ENCODE assay signal across 8 cellular contexts in genomic region chr10:116787893-116788665, GRCh38. TPM values are rescaled to one million over a fixed set of nuclear protein-coding genes. Genes with fewer than 3 reads are reported as not detected.
A peak's percentile ranks its signal among the peaks of the same experiment; 100 is the strongest.
DNase-seq lines count a peak whose midpoint lies in the region; ATAC-seq, FAIRE-seq and TF ChIP-seq lines count a peak whose summit lies in the region.

No MANE protein-coding gene starts in this region.

- FAIRE-seq in bronchial epithelial cell (lab: Jason Lieb, UNC) = no peak

- H3K27me3 ChIP-seq in bronchial epithelial cell (ENCODE audit: control insufficient read depth, insufficient read depth, low read length) = no peaks in the 10 kb centered on the region

- H3K36me3 ChIP-seq in bronchial epithelial cell (ENCODE audit: control insufficient read depth, insufficient read depth, low read length) = no peaks in the 10 kb centered on the region

- no peak overlapping the region for H3K4me3 ChIP-seq in bronchial epithelial cell (ENCODE audit: low read depth, low read length)

- TF ChIP-seq CTCF in WTC11 (IDR thresholded peaks at IDR 0.05) (peak; percentile 99), bronchial epithelial cell (IDR thresholded peaks at IDR 0.05; ENCODE audit: insufficient read depth, low read length, severe bottlenecking) (peak; percentile 88)

- CTCF ChIA-PET in WTC11 (lab: Charles Lee) = interaction anchor here (0.5 to 3.4 kb wide), 35 partner anchors 8 to 655 kb away, joined by 3 to 41 read pairs (median 5); partner anchors contain the start of genes ENO4 and SHTN1

- no peaks in the 10 kb centered on the region for H3K9me3 Mint-ChIP-seq in WTC11

- ATAC-seq in HG02678 (IDR thresholded peaks at IDR 0.05; ENCODE audit: unreplicated experiment) = peak; percentile 87
- ATAC-seq in WTC11 = peak; percentile 91

- H3K4me3 Mint-ChIP-seq in WTC11 = peak overlapping the region; percentile 55

- H3K4me1 Mint-ChIP-seq in WTC11 = peaks cover 10% of the 10 kb centered on the region; the same call in 1 of the 2 replicates

- DNase-seq in DMS 273 (lab: John Stamatoyannopoulos, UW; ENCODE audit: unreplicated experiment) = peak; percentile 88
- no peak for DNase-seq in DMS 273 treated with DMSO at 0.1 percent for 48 hours (lab: John Stamatoyannopoulos, UW)
- peak; percentile 3 for DNase-seq in NCI-H1436 treated with DMSO at 0.1 percent for 48 hours (lab: John Stamatoyannopoulos, UW)
- DNase-seq in WTC11 (ENCODE audit: low spot score) = peak; percentile 90
- DNase-seq in bronchial epithelial cell (ENCODE audit: low read depth) = peak; percentile 22
- DNase-seq in islet precursor cell = peak; percentile 89
- DNase-seq in stimulated activated CD4-positive, alpha-beta T cell treated with anti-CD3 and anti-CD28 coated beads, Interleukin-15, amount 100 ng/mL, for 24 hours = peak; percentile 82

- 0 out of 2 replicates have a peak, but pooled peaks cover 6% of the 10 kb centered on the region for H3K27me3 Mint-ChIP-seq in WTC11 (ENCODE audit: low read depth)

- POLR2A ChIA-PET in WTC11 (lab: Charles Lee) = interaction anchor here (1.2 to 1.4 kb wide), 2 partner anchors 107 to 118 kb away, joined by 3 read pairs; no protein-coding TSS in a partner anchor

- no peak overlapping the region for H3K27ac Mint-ChIP-seq in WTC11

- no peaks in the 10 kb centered on the region for H3K36me3 Mint-ChIP-seq in WTC11

TF ChIP-seq in WTC11, 78 proteins besides CTCF, POLR2A, EP300 and RAD21:
- TF ChIP-seq MLX (CRISPR knock-in tag; IDR thresholded peaks at IDR 0.05) (no peak), EMX1 (CRISPR knock-in tag; IDR thresholded peaks at IDR 0.05) (no peak), MYBL2 (CRISPR knock-in tag; IDR thresholded peaks at IDR 0.05) (no peak), MAX (CRISPR knock-in tag; IDR thresholded peaks at IDR 0.05) (peak; percentile 31; the same call in 1 of the 2 replicates), ATF3 (CRISPR knock-in tag; conservative IDR thresholded peaks at IDR 0.05) (no peak), SP1 (CRISPR knock-in tag; conservative IDR thresholded peaks at IDR 0.05) (peak; percentile 8; the same call in 1 of the 2 replicates)

RNA-seq across cellular contexts. Expression of gene HSPA12A, which starts 45.7 kb away (rescaled TPM):
- total RNA-seq in WTC11 (2021) (5.0 to 7.2 TPM (median 5.2 TPM) in 3 replicates), bronchial epithelial cell (0.79 and 1.4 TPM in 2 replicates)
